Comparison of ENCODE assay signal across 21 cellular contexts in genomic region chr3:73319179-73319769, GRCh38.
DNase-seq lines count a peak whose midpoint lies in the region; ATAC-seq and TF ChIP-seq lines count a peak whose summit lies in the region.
"Had no signal": no experiment of that assay in that cellular context is flagged by ENCODE, and none has a peak within 500 bp of the region (broad histone marks: within the 10 kb centered on the region; RNA-seq: fewer than 3 reads in every experiment).

No MANE protein-coding gene starts in this region.

- no peaks in the 10 kb centered on the region for H3K27me3 ChIP-seq in hepatocyte
- H3K27me3 ChIP-seq: SJSA1 had no signal

- no peak overlapping the region for H3K4me3 ChIP-seq in hepatocyte
- H3K4me3 ChIP-seq: GM12878, HAP-1, K562, SJSA1 had no signal

- H3K36me3 ChIP-seq in hepatocyte (replicated peaks; ENCODE audit: insufficient read depth, low read depth), result no peaks in the 10 kb centered on the region
- H3K36me3 ChIP-seq: HAP-1, SJSA1 had no signal

- H3K79me2 ChIP-seq in hepatocyte, result no peaks in the 10 kb centered on the region

- no peaks in the 10 kb centered on the region for H3K9me2 ChIP-seq in hepatocyte (replicated peaks; ENCODE audit: insufficient read depth)

- ATAC-seq in Right ventricle myocardium inferior, result peak; percentile 61
- ATAC-seq in left cardiac atrium, result no peak
- peak; percentile 46 for ATAC-seq in sciatic nerve
- ATAC-seq in GM18519 (IDR thresholded peaks at IDR 0.05; ENCODE audit: low FRiP score, unreplicated experiment), result no peak
- ATAC-seq: GM12878, K562, PC-3 had no signal

- H3K4me2 ChIP-seq in hepatocyte, result no peak overlapping the region

- H2AFZ ChIP-seq in hepatocyte, result peak overlapping the region; percentile 8

- CTCF ChIA-PET in HEK293T (lab: Yijun Ruan, JAX), result no interaction called here

- H4K20me1 ChIP-seq in hepatocyte (ENCODE audit: insufficient read depth, poor library complexity, severe bottlenecking), result no peaks in the 10 kb centered on the region

- no peak for TF ChIP-seq CTCF in hepatocyte (IDR thresholded peaks at IDR 0.05; ENCODE audit: poor library complexity)

- peak overlapping the region; percentile 5 for H3K27ac ChIP-seq in hepatocyte
- H3K27ac ChIP-seq: SJSA1 had no signal

- no peak for DNase-seq in Right ventricle myocardium inferior (ENCODE audit: missing footprints)
- no peak for DNase-seq in left cardiac atrium
- no peak for DNase-seq in HEK293T (ENCODE audit: extremely low spot score)
- no peak for DNase-seq in hepatocyte (ENCODE audit: low spot score)
- DNase-seq in sciatic nerve (ENCODE audit: low spot score), result no peak
- DNase-seq in COLO829 (ENCODE audit: low spot score), result no peak
- no peak for DNase-seq in medulla oblongata (ENCODE audit: extremely low spot score)
- DNase-seq: DMS53; GOT3; Kasumi-1; NCI-H1105 treated with DMSO at 0.1 percent for 48 hours; NCI-H2029 treated with DMSO at 0.1 percent for 48 hours; NCI-H226; NCI-H510A; NK-92 treated with Interleukin-12 subunit alpha and Interleukin-12 subunit beta, amount 100 ng/mL, for 24 hours; PC-3 had no signal

- no peaks in the 10 kb centered on the region for H3K9me3 ChIP-seq in hepatocyte (ENCODE audit: low read depth)
- H3K9me3 ChIP-seq: HAP-1, SJSA1 had no signal

- POLR2A ChIA-PET in HEK293T (lab: Yijun Ruan, JAX), result no interaction called here

- peaks cover 1% of the 10 kb centered on the region for H3K4me1 ChIP-seq in hepatocyte (ENCODE audit: insufficient read depth)
- H3K4me1 ChIP-seq: HAP-1, SJSA1 had no signal

- intact Hi-C loops in Right ventricle myocardium inferior (cut with DNase I), result no loop called here
- intact Hi-C loops in left cardiac atrium (cut with DNase I), result no loop called here
- intact Hi-C loops in sciatic nerve (cut with DNase I), result no loop called here

- WGBS in hepatocyte (ENCODE audit: low lambda C conversion rate, missing lambda C conversion rate), result 26% methylated on average over 5 of the region's 5 CpGs

TF ChIP-seq in HEK293T, 16 proteins besides CTCF, POLR2A, EP300 and RAD21:
- TF ChIP-seq L3MBTL2 (conservative IDR thresholded peaks at IDR 0.05) (peak; percentile 74), ARNT (IDR thresholded peaks at IDR 0.05) (no peak), PKNOX1 (IDR thresholded peaks at IDR 0.05) (no peak)
TF ChIP-seq in HEK293T: peak in this region for 1.

Comparison
In these comparisons a context has a peak if more than half of its experiments do, and no peak if none do; other contexts are left out.
1. ATAC-seq: peak in Right ventricle myocardium inferior (single experiment) and sciatic nerve (single experiment); none in left cardiac atrium (0 of 2) and GM18519 (single experiment).